In the genomic region with DNA sequence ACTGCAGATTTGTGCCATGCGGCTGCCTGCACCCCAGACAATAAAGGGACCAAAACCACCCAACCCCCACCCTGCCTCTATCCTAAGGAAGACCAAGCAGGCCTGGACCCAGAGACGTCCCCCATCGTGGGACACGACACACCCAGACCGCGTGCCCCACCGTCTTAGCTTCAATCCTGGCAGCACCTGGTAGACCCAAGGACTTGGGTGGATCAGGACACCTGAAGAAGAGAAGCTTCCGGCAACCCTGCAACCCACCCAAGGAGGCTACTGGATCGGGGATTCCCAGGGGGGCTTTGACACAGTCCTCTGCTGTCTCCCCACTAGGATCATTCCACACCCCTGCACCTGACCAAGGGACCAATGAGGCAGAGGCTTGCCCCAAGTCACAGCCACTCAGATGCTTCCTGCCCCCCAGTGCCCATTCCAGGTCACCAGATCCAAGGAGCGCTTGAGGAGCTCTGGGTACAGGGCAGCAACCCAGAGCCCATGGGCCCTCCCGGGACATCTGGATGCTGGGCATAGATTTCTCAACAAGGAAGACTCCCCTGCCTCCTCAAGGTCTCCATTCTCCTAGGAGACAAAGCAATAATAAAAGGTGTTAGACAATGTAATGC, we compare ENCODE assay signal across 20 cellular contexts. TPM values are rescaled to one million over a fixed set of nuclear protein-coding genes. Genes with fewer than 3 reads are reported as not detected.
"Had no signal": no experiment of that assay in that cellular context is flagged by ENCODE, and none has a peak within 500 bp of the region (broad histone marks: within the 10 kb centered on the region; RNA-seq: fewer than 3 reads in every experiment).

No MANE protein-coding gene starts in this region.

- H3K9me3 Mint-ChIP-seq: activated CD4-positive, alpha-beta T cell treated with anti-CD3 and anti-CD28 coated beads, Interleukin-2, amount 10 ng/mL, durations not matched to agents 24 days and 14 days; activated T-helper 1 cell treated with anti-CD3 and anti-CD28 coated beads, Interleukin-12 subunit alpha, Interleukin-12 subunit beta, Interleukin-2, Interleukin-4 antibody, amounts not matched to agents 30 ng/mL and 10 ng/mL and 1 ng/mL, durations not matched to agents 14 hours and 24 hours and 36 hours; brain; immature natural killer cell had no signal

- H3K4me3 Mint-ChIP-seq: activated CD4-positive, alpha-beta T cell treated with anti-CD3 and anti-CD28 coated beads, Interleukin-2, amount 10 ng/mL, durations not matched to agents 24 days and 14 days; activated T-helper 1 cell treated with anti-CD3 and anti-CD28 coated beads, Interleukin-12 subunit alpha, Interleukin-12 subunit beta, Interleukin-2, Interleukin-4 antibody, amounts not matched to agents 30 ng/mL and 10 ng/mL and 1 ng/mL, durations not matched to agents 14 hours and 24 hours and 36 hours; brain; immature natural killer cell; naive thymus-derived CD4-positive, alpha-beta T cell had no signal

- H3K36me3 ChIP-seq: colonic mucosa, gastrocnemius medialis, heart left ventricle, transverse colon had no signal

- H3K27ac ChIP-seq: colonic mucosa, gastrocnemius medialis, heart left ventricle, transverse colon had no signal

- ATAC-seq: gastrocnemius medialis; heart left ventricle; naive thymus-derived CD4-positive, alpha-beta T cell had no signal

- H3K4me1 Mint-ChIP-seq: activated CD4-positive, alpha-beta T cell treated with anti-CD3 and anti-CD28 coated beads, Interleukin-2, amount 10 ng/mL, durations not matched to agents 24 days and 14 days had no signal

- H3K4me3 ChIP-seq: colonic mucosa, gastrocnemius medialis, heart left ventricle, transverse colon had no signal

- H3K9me3 ChIP-seq: colonic mucosa, gastrocnemius medialis, heart left ventricle, transverse colon had no signal

- H3K36me3 Mint-ChIP-seq: brain; immature natural killer cell; naive thymus-derived CD4-positive, alpha-beta T cell had no signal

- H3K27ac Mint-ChIP-seq: activated CD4-positive, alpha-beta T cell treated with anti-CD3 and anti-CD28 coated beads, Interleukin-2, amount 10 ng/mL, durations not matched to agents 24 days and 14 days; activated T-helper 1 cell treated with anti-CD3 and anti-CD28 coated beads, Interleukin-12 subunit alpha, Interleukin-12 subunit beta, Interleukin-2, Interleukin-4 antibody, amounts not matched to agents 30 ng/mL and 10 ng/mL and 1 ng/mL, durations not matched to agents 14 hours and 24 hours and 36 hours; immature natural killer cell; naive thymus-derived CD4-positive, alpha-beta T cell had no signal

- DNase-seq: activated CD4-positive, alpha-beta T cell treated with anti-CD3 and anti-CD28 coated beads, Interleukin-2, amount 10 ng/mL, durations not matched to agents 24 days and 14 days; activated naive CD4-positive, alpha-beta T cell treated with Interleukin-2 at 50 U/mL for 16 hours; central memory CD4-positive, alpha-beta T cell; colonic mucosa; gastrocnemius medialis; immature natural killer cell; kidney glomerular epithelial cell; mesenchymal stem cell; naive thymus-derived CD4-positive, alpha-beta T cell; retina; stimulated activated CD4-positive, alpha-beta T cell treated with anti-CD3 and anti-CD28 coated beads, Interleukin-2, amount 100 ng/mL, for 24 hours; stimulated activated naive CD4-positive, alpha-beta T cell treated with Interleukin-2 at 50 U/mL for 16 hours; T1000; transverse colon had no signal

RNA-seq across cellular contexts. Expression of a gene that starts 3.6 kb away (rescaled TPM):
- total RNA-seq: activated CD4-positive, alpha-beta T cell treated with anti-CD3 and anti-CD28 coated beads, Interleukin-2, amount 10 ng/mL, durations not matched to agents 24 days and 14 days; activated T-helper 1 cell treated with anti-CD3 and anti-CD28 coated beads, Interleukin-12 subunit alpha, Interleukin-12 subunit beta, Interleukin-2, Interleukin-4 antibody, amounts not matched to agents 30 ng/mL and 10 ng/mL and 1 ng/mL, durations not matched to agents 14 hours and 24 hours and 36 hours; gastrocnemius medialis; heart left ventricle; liver; naive thymus-derived CD4-positive, alpha-beta T cell; T-helper 1 cell treated with Interleukin-12 subunit alpha and Interleukin-12 subunit beta and Interleukin-4 antibody, amounts not matched to agents 30 ng/mL and 1 ng/mL, for 36 hours had no signal

RNA-seq across cellular contexts. Expression of a gene that starts 28.1 kb away (rescaled TPM):
- total RNA-seq: activated T-helper 1 cell treated with anti-CD3 and anti-CD28 coated beads, Interleukin-12 subunit alpha, Interleukin-12 subunit beta, Interleukin-2, Interleukin-4 antibody, amounts not matched to agents 30 ng/mL and 10 ng/mL and 1 ng/mL, durations not matched to agents 14 hours and 24 hours and 36 hours; naive thymus-derived CD4-positive, alpha-beta T cell; T-helper 1 cell treated with Interleukin-12 subunit alpha and Interleukin-12 subunit beta and Interleukin-4 antibody, amounts not matched to agents 30 ng/mL and 1 ng/mL, for 36 hours; transverse colon had no signal

RNA-seq across cellular contexts. Expression of a gene that starts 52.9 kb away (rescaled TPM):
- total RNA-seq: activated CD4-positive, alpha-beta T cell treated with anti-CD3 and anti-CD28 coated beads, Interleukin-2, amount 10 ng/mL, durations not matched to agents 24 days and 14 days; activated T-helper 1 cell treated with anti-CD3 and anti-CD28 coated beads, Interleukin-12 subunit alpha, Interleukin-12 subunit beta, Interleukin-2, Interleukin-4 antibody, amounts not matched to agents 30 ng/mL and 10 ng/mL and 1 ng/mL, durations not matched to agents 14 hours and 24 hours and 36 hours; gastrocnemius medialis; heart left ventricle; liver; mucosa of gallbladder; naive thymus-derived CD4-positive, alpha-beta T cell; T-helper 1 cell treated with Interleukin-12 subunit alpha and Interleukin-12 subunit beta and Interleukin-4 antibody, amounts not matched to agents 30 ng/mL and 1 ng/mL, for 36 hours; transverse colon had no signal
